ENCODE assay signal across 2 cellular contexts in genomic region chr1:159428536-159428935, GRCh38.
TF ChIP-seq lines count a peak whose summit lies in the region.

No MANE protein-coding gene starts in this region.

TF ChIP-seq in SK-N-SH, 30 proteins besides CTCF, POLR2A, EP300 and RAD21 (continued from another document):
- TF ChIP-seq, protein P1, sequence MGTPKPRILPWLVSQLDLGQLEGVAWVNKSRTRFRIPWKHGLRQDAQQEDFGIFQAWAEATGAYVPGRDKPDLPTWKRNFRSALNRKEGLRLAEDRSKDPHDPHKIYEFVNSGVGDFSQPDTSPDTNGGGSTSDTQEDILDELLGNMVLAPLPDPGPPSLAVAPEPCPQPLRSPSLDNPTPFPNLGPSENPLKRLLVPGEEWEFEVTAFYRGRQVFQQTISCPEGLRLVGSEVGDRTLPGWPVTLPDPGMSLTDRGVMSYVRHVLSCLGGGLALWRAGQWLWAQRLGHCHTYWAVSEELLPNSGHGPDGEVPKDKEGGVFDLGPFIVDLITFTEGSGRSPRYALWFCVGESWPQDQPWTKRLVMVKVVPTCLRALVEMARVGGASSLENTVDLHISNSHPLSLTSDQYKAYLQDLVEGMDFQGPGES (IDR thresholded peaks at IDR 0.05; ENCODE audit: low read depth, low read length): no peak
- TF ChIP-seq NFIC (IDR thresholded peaks at IDR 0.05; ENCODE audit: borderline replicate concordance) (no peak), TEAD4 (IDR thresholded peaks at IDR 0.05; ENCODE audit: borderline replicate concordance, insufficient read depth) (no peak)

TF ChIP-seq in SK-N-SH treated with all-trans-retinoic acid at 6 μM for 48 hours, 23 proteins besides CTCF, POLR2A, EP300 and RAD21 (continued from another document):
- TF ChIP-seq, protein P2, sequence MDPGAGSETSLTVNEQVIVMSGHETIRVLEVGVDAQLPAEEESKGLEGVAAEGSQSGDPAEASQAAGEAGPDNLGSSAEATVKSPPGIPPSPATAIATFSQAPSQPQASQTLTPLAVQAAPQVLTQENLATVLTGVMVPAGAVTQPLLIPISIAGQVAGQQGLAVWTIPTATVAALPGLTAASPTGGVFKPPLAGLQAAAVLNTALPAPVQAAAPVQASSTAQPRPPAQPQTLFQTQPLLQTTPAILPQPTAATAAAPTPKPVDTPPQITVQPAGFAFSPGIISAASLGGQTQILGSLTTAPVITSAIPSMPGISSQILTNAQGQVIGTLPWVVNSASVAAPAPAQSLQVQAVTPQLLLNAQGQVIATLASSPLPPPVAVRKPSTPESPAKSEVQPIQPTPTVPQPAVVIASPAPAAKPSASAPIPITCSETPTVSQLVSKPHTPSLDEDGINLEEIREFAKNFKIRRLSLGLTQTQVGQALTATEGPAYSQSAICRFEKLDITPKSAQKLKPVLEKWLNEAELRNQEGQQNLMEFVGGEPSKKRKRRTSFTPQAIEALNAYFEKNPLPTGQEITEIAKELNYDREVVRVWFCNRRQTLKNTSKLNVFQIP (CRISPR knock-in tag; IDR thresholded peaks at IDR 0.05; ENCODE audit: borderline replicate concordance, low read depth): no peak
